In genomic region chr5:131996210-131997025, GRCh38 we compare ENCODE assay signal across 1 cellular context.
TF ChIP-seq lines count a peak whose summit lies in the region.

No MANE protein-coding gene starts in this region.

TF ChIP-seq in K562, 482 proteins besides CTCF, POLR2A, EP300 and RAD21 (continued from another document and continues in another):
- TF ChIP-seq USF2 (CRISPR knock-in tag; IDR thresholded peaks at IDR 0.05) (no peak), MGA (IDR thresholded peaks at IDR 0.05) (peak; percentile 28; the same call in 1 of the 2 replicates), ZNF511 (CRISPR knock-in tag; IDR thresholded peaks at IDR 0.05) (no peak), RFX5 (IDR thresholded peaks at IDR 0.05; ENCODE audit: low read depth, low read length) (no peak), ZSCAN32 (CRISPR knock-in tag; IDR thresholded peaks at IDR 0.05) (no peak), HDAC8 (tag; IDR thresholded peaks at IDR 0.05) (no peak), ARID1B (IDR thresholded peaks at IDR 0.05) (peak; percentile 98), SUPT5H (IDR thresholded peaks at IDR 0.05) (no peak), BCLAF1 (IDR thresholded peaks at IDR 0.05; ENCODE audit: borderline replicate concordance in 1 of 2, control insufficient read depth in 1 of 2, low read depth in 2 of 2, low read length in 1 of 2) (no peak), MAFG (tag; conservative IDR thresholded peaks at IDR 0.05) (peak; percentile 22; the same call in 1 of the 2 replicates), CCNT2 (IDR thresholded peaks at IDR 0.05; ENCODE audit: borderline replicate concordance, extremely low read depth, insufficient read length, low read depth, low read length) (peak; percentile 74), STAT5B (CRISPR knock-in tag; IDR thresholded peaks at IDR 0.05) (no peak), ZNF408 (CRISPR knock-in tag; IDR thresholded peaks at IDR 0.05; ENCODE audit: low read depth) (no peak), TEAD1 (CRISPR knock-in tag; IDR thresholded peaks at IDR 0.05) (peak; percentile 92 to 96), SIN3A (IDR thresholded peaks at IDR 0.05; ENCODE audit: borderline replicate concordance in 2 of 2, control insufficient read depth in 1 of 2, low read depth in 2 of 2, low read length in 2 of 2) (no peak), ZNF639 (CRISPR knock-in tag; conservative IDR thresholded peaks at IDR 0.05 in 1 of 2, IDR thresholded peaks at IDR 0.05 in 1 of 2) (0 out of 4 replicates have a peak, but pooled peaks of 1 of the 2 experiments have one; percentile 21), SREBF1 (IDR thresholded peaks at IDR 0.05; ENCODE audit: borderline replicate concordance, low read depth, low read length) (no peak), RBM14 (IDR thresholded peaks at IDR 0.05; ENCODE audit: borderline replicate concordance, insufficient read depth, low read depth, low read length) (no peak), NFYB (IDR thresholded peaks at IDR 0.05; ENCODE audit: extremely low read depth, insufficient read length) (no peak), ZNF318 (IDR thresholded peaks at IDR 0.05; ENCODE audit: borderline replicate concordance in 1 of 2, low read depth in 1 of 2) (no peak), POLR2AphosphoS2 (IDR thresholded peaks at IDR 0.05; ENCODE audit: low read length) (no peak), DLX4 (CRISPR knock-in tag; IDR thresholded peaks at IDR 0.05) (no peak), PTTG1 (tag; IDR thresholded peaks at IDR 0.05; ENCODE audit: low read depth) (no peak)
